11 cellular contexts compared by ENCODE assay signal in genomic region chr22:20853236-20853660, GRCh38.
"Had no signal": no experiment of that assay in that cellular context is flagged by ENCODE, and none has a peak within 500 bp of the region (broad histone marks: within the 10 kb centered on the region; RNA-seq: fewer than 3 reads in every experiment).

No MANE protein-coding gene starts in this region.

- H3K9me3 Mint-ChIP-seq: T-helper 1 cell treated with Interleukin-12 subunit alpha and Interleukin-12 subunit beta and Interleukin-4 antibody, amounts not matched to agents 30 μg/mL and 1 μg/mL, for 36 hours had no signal

- H3K4me3 Mint-ChIP-seq: T-helper 1 cell treated with Interleukin-12 subunit alpha and Interleukin-12 subunit beta and Interleukin-4 antibody, amounts not matched to agents 30 μg/mL and 1 μg/mL, for 36 hours had no signal

- H3K36me3 ChIP-seq: ascending aorta, cardiac muscle cell, esophagus squamous epithelium, heart left ventricle, left lung, uterus had no signal

- H3K4me3 ChIP-seq: ascending aorta, cardiac muscle cell, esophagus squamous epithelium, heart left ventricle, left lung, uterus had no signal

- H3K27ac ChIP-seq: ascending aorta, cardiac muscle cell, esophagus squamous epithelium, heart left ventricle, left lung, uterus had no signal

- H3K27ac Mint-ChIP-seq: T-helper 1 cell treated with Interleukin-12 subunit alpha and Interleukin-12 subunit beta and Interleukin-4 antibody, amounts not matched to agents 30 μg/mL and 1 μg/mL, for 36 hours had no signal

- DNase-seq: activated gamma-delta T cell; activated T-cell treated with anti-CD3 and anti-CD28 coated beads, Interleukin-2, amount 50 U/mL, for 1 hour; esophagus squamous epithelium; foreskin fibroblast; heart left ventricle; left lung; stimulated activated CD4-positive, alpha-beta T cell treated with anti-CD3 and anti-CD28 coated beads, Interleukin-4, amount 100 ng/mL, for 4 hours; uterus had no signal

- H3K9me3 ChIP-seq: ascending aorta, esophagus squamous epithelium, heart left ventricle, left lung, uterus had no signal

- H3K27me3 ChIP-seq: ascending aorta, cardiac muscle cell, esophagus squamous epithelium, heart left ventricle, left lung, uterus had no signal

- ATAC-seq: heart left ventricle, left lung had no signal
